In genomic region chr3:121660356-121661171, GRCh38 we compare ENCODE assay signal across 8 cellular contexts. TPM values are rescaled to one million over a fixed set of nuclear protein-coding genes. Genes with fewer than 3 reads are reported as not detected.
DNase-seq lines count a peak whose midpoint lies in the region; ATAC-seq, FAIRE-seq and TF ChIP-seq lines count a peak whose summit lies in the region.

Gene HCLS1 (minus strand): TSS chr3:121660903. CDS start chr3:121658347, 2,556 bp downstream.

- no peaks in the 10 kb centered on the region for H3K79me1 ChIP-seq in H1 (ENCODE audit: low read depth, low read length)

- TF ChIP-seq CTCF in H1 (IDR thresholded peaks at IDR 0.05; ENCODE audit: control extremely low read depth in 1 of 3, insufficient read depth in 1 of 3, low read depth in 1 of 3, low read length in 3 of 3) (no peak), pancreas (IDR thresholded peaks at IDR 0.05) (no peak), transverse colon (IDR thresholded peaks at IDR 0.05) (no peak), PC-9 (conservative IDR thresholded peaks at IDR 0.05) (no peak)

- BruUV-seq in PC-9 (replicated peaks; lab: Mats Ljungman, UMichigan), result no TSS peak

- H4K91ac ChIP-seq in H1 (replicated peaks; ENCODE audit: insufficient read length, low read length), result no peak within 1 kb of the TSS

- no peak within 1 kb of the TSS for H2AFZ ChIP-seq in H1 (ENCODE audit: low read length)
- H2AFZ ChIP-seq in PC-9, result no peak within 1 kb of the TSS

- CTCF ChIA-PET in H1 (lab: Charles Lee; ENCODE audit: partially characterized antibody), result interaction anchor here (0.6 to 2.1 kb wide), 2 partner anchors 10 to 114 kb away, joined by 3 to 8 read pairs; partner anchors contain the start of gene POLQ
- CTCF ChIA-PET in PC-9 (lab: Charles Lee), result no interaction called here

- H2BK12ac ChIP-seq in H1 (ENCODE audit: low read depth, low read length), result 0 out of 2 replicates have a peak within 1 kb of the TSS, but pooled peaks have one; percentile 40

- no peaks in the 10 kb centered on the region for H3K27me3 ChIP-seq in BLaER1
- no peaks in the 10 kb centered on the region for H3K27me3 ChIP-seq in H1 (replicated peaks in 1 of 4; ENCODE audit: control insufficient read depth in 3 of 4, extremely low read depth in 1 of 4, insufficient read depth in 3 of 4, low read length in 3 of 4)
- H3K27me3 ChIP-seq in pancreas, result no peaks in the 10 kb centered on the region
- H3K27me3 ChIP-seq in transverse colon, result no peaks in the 10 kb centered on the region
- H3K27me3 ChIP-seq in PC-9 (ENCODE audit: insufficient read depth, low read depth), result no peaks in the 10 kb centered on the region

- no peak for FAIRE-seq in H1 (lab: Jason Lieb, UNC)
- no peak for FAIRE-seq in pancreas (lab: Jason Lieb, UNC)

- H3K4me2 ChIP-seq in BLaER1 (peak within 1 kb of the TSS; percentile 94), H1 (ENCODE audit: insufficient read depth in 1 of 2, low read depth in 2 of 2, low read length in 2 of 2) (no peak within 1 kb of the TSS), PC-9 (no peak within 1 kb of the TSS)

- no peak within 1 kb of the TSS for H4K5ac ChIP-seq in H1 (ENCODE audit: insufficient read length, low read depth, low read length)

- H2BK20ac ChIP-seq in H1 (ENCODE audit: low read length), result no peak within 1 kb of the TSS

- no peaks in the 10 kb centered on the region for H3F3A ChIP-seq in PC-9 (ENCODE audit: insufficient read depth, low read depth)

- peak; percentile 88 for ATAC-seq in GM19463 (IDR thresholded peaks at IDR 0.05; ENCODE audit: unreplicated experiment)
- peak; percentile 75 for ATAC-seq in HG03575 (IDR thresholded peaks at IDR 0.05; ENCODE audit: extremely low read depth, insufficient number of reproducible peaks, low FRiP score, unreplicated experiment)
- ATAC-seq in pancreas, result peak in 3 of 4 donors; percentile 39 to 78 (median 77)

- no peak for TF ChIP-seq EP300 in H1 (IDR thresholded peaks at IDR 0.05; ENCODE audit: borderline replicate concordance in 1 of 2, low read depth in 2 of 2, low read length in 2 of 2)
- TF ChIP-seq EP300 in transverse colon (IDR thresholded peaks at IDR 0.05; ENCODE audit: low read depth), result no peak

- in situ Hi-C loops in transverse colon (cut with MboI; ENCODE audit: low pct_ligation_motif_present in 1 of 4, low pct_unique_long_range_greater_than_20kb in 1 of 4, low sequenced_read_pairs in 3 of 4), result no loop called here

- H3K79me2 ChIP-seq in H1 (ENCODE audit: control insufficient read depth in 1 of 2, insufficient read depth in 2 of 2, low read length in 2 of 2) (no peaks in the 10 kb centered on the region), PC-9 (ENCODE audit: low read depth) (no peaks in the 10 kb centered on the region)

- peak within 1 kb of the TSS; percentile 74 for H3K9ac ChIP-seq in BLaER1
- H3K9ac ChIP-seq in H1 (replicated peaks in 1 of 4; ENCODE audit: extremely low read depth in 1 of 4, low read depth in 3 of 4, low read length in 3 of 4), result no peak within 1 kb of the TSS

- H4K20me1 ChIP-seq in BLaER1 (no peaks in the 10 kb centered on the region), H1 (replicated peaks in 1 of 2; ENCODE audit: control insufficient read depth in 1 of 2, insufficient read depth in 2 of 2, low read length in 2 of 2) (no peaks in the 10 kb centered on the region), PC-9 (ENCODE audit: insufficient read depth) (no peaks in the 10 kb centered on the region)

- peak within 1 kb of the TSS; percentile 7; the same call in 1 of the 2 replicates for H4K8ac ChIP-seq in H1 (ENCODE audit: extremely low read depth, insufficient read depth, low read length)

- peak within 1 kb of the TSS; percentile 69 for H3K4me3 ChIP-seq in BLaER1
- H3K4me3 ChIP-seq in H1 (ENCODE audit: extremely low read depth in 1 of 4, insufficient read depth in 2 of 4, low read depth in 3 of 4, low read length in 4 of 4), result no peak within 1 kb of the TSS
- peak within 1 kb of the TSS in 1 of 4 donors; percentile 8 for H3K4me3 ChIP-seq in pancreas
- peak within 1 kb of the TSS in 3 of 4 donors; percentile 15 to 36 (median 17) for H3K4me3 ChIP-seq in transverse colon
- H3K4me3 ChIP-seq in PC-9, result no peak within 1 kb of the TSS

- POLR2A ChIA-PET in H1 (lab: Charles Lee; ENCODE audit: partially characterized antibody) (interaction anchor here (0.9 to 1.6 kb wide), 2 partner anchors 10 to 114 kb away, joined by 4 to 5 read pairs; partner anchors contain the start of gene POLQ), PC-9 (lab: Charles Lee; ENCODE audit: unreplicated experiment) (no interaction called here)

- H3K4me1 ChIP-seq in BLaER1, result peaks cover 32% of the 10 kb centered on the region
- H3K4me1 ChIP-seq in H1 (replicated peaks in 1 of 4; ENCODE audit: control insufficient read depth in 3 of 4, insufficient read depth in 4 of 4, low read length in 3 of 4), result peaks cover 0 to 10% (median 0%) of the 10 kb centered on the region in 4 experiments; a peak in 2 of 7 replicates
- H3K4me1 ChIP-seq in pancreas, result peaks cover 0 to 6% (median 0%) of the 10 kb centered on the region in 3 donors
- peaks cover 0 to 3% (median 0%) of the 10 kb centered on the region in 4 donors for H3K4me1 ChIP-seq in transverse colon
- no peaks in the 10 kb centered on the region for H3K4me1 ChIP-seq in PC-9 (replicated peaks; ENCODE audit: insufficient read depth)

- H3K9me2 ChIP-seq in PC-9 (ENCODE audit: insufficient read depth), result no peaks in the 10 kb centered on the region

- H3K9me3 ChIP-seq in BLaER1 (no peaks in the 10 kb centered on the region), H1 (ENCODE audit: insufficient read depth in 2 of 2, low read depth in 1 of 2, low read length in 1 of 2) (no peaks in the 10 kb centered on the region), pancreas (no peaks in the 10 kb centered on the region), transverse colon (no peaks in the 10 kb centered on the region), PC-9 (ENCODE audit: insufficient read depth, low read depth) (no peaks in the 10 kb centered on the region)

- no peak within 1 kb of the TSS for H2BK15ac ChIP-seq in H1 (ENCODE audit: low read length)

- WGBS in H1 (ENCODE audit: extremely low coverage in 1 of 2, insufficient coverage in 1 of 2, insufficient read length in 1 of 2, insufficient replicate concordance in 2 of 2, low coverage in 1 of 2, low lambda C conversion rate in 2 of 2, missing lambda C conversion rate in 1 of 2), 2 experiments, result 94% methylated on average over 9 of the region's 9 CpGs; no CpG with 5 or more reads in 1 of the 2 experiments
- WGBS in pancreas, 2 donors, result 86 to 94% methylated on average over 9 of the region's 9 CpGs
- 61% methylated on average over 9 of the region's 9 CpGs; no CpG with 5 or more reads in 1 of the 2 donors for WGBS in transverse colon (ENCODE audit: low coverage in 1 of 2), 2 donors

- no peak within 1 kb of the TSS for H2AK5ac ChIP-seq in H1 (ENCODE audit: low read depth, low read length)

- no peak for TF ChIP-seq POLR2A in H1 (IDR thresholded peaks at IDR 0.05; ENCODE audit: control extremely low read depth in 1 of 2, low read depth in 2 of 2, low read length in 2 of 2)
- TF ChIP-seq POLR2A in transverse colon (IDR thresholded peaks at IDR 0.05), result peak; percentile 75

- H2BK120ac ChIP-seq in H1 (replicated peaks; ENCODE audit: low read depth, low read length), result no peak within 1 kb of the TSS

- intact Hi-C loops in pancreas (cut with DNase I) (no loop called here), transverse colon (cut with DNase I; ENCODE audit: low total_unique reads) (no loop called here), PC-9 (cut with micrococcal nuclease; ENCODE audit: unreplicated experiment) (loop anchor here (5.0 kb wide), 1 partner anchor 697 kb away; no protein-coding TSS in a partner anchor)

- peak; percentile 62 to 69 for DNase-seq in activated CD4-positive, alpha-beta T cell treated with anti-CD3 and anti-CD28 coated beads, Interleukin-2, amount 50 U/mL, for 24 hours (ENCODE audit: low read depth in 1 of 2, low spot score in 1 of 2)
- DNase-seq in H1 (ENCODE audit: low read depth in 1 of 2, low spot score in 2 of 2) (no peak), pancreas (peak in 2 of 6 donors; percentile 48 to 59), transverse colon (peak; percentile 72), PC-9 (no peak)

- H3K23me2 ChIP-seq in H1 (ENCODE audit: low read depth, low read length), result no peaks in the 10 kb centered on the region

- no peak within 1 kb of the TSS for H3K14ac ChIP-seq in H1 (ENCODE audit: insufficient read length)

- 0 out of 2 replicates have a peak within 1 kb of the TSS, but pooled peaks have one; percentile 6 for H2BK5ac ChIP-seq in H1 (ENCODE audit: low read depth, low read length)

- no peak for TF ChIP-seq RAD21 in H1 (IDR thresholded peaks at IDR 0.05 in 1 of 2, conservative IDR thresholded peaks at IDR 0.05 in 1 of 2; ENCODE audit: low read depth in 2 of 2, low read length in 2 of 2)

- H3K18ac ChIP-seq in H1 (ENCODE audit: extremely low read depth, low read length), result no peak within 1 kb of the TSS

- no peak within 1 kb of the TSS for H3K4ac ChIP-seq in H1 (replicated peaks; ENCODE audit: insufficient read length, low read depth, low read length)

- no peak within 1 kb of the TSS for H3K56ac ChIP-seq in H1 (replicated peaks; ENCODE audit: insufficient read length, low read depth, low read length)

- H3K27ac ChIP-seq in BLaER1, result peak within 1 kb of the TSS; percentile 85
- no peak within 1 kb of the TSS for H3K27ac ChIP-seq in H1 (ENCODE audit: low read depth, low read length)
- H3K27ac ChIP-seq in pancreas, result peak within 1 kb of the TSS in 2 of 4 donors; percentile 55 to 64
- peak within 1 kb of the TSS; percentile 63 to 82 (median 74) for H3K27ac ChIP-seq in transverse colon
- H3K27ac ChIP-seq in PC-9, result no peak within 1 kb of the TSS

- H3K36me3 ChIP-seq in BLaER1 (peaks cover 64% of the 10 kb centered on the region), H1 (ENCODE audit: control insufficient read depth in 2 of 4, insufficient read depth in 4 of 4, low read length in 3 of 4) (peaks cover 0 to 11% (median 9%) of the 10 kb centered on the region in 4 experiments; a peak in 5 of 8 replicates), pancreas (peaks cover under 1 to 20% (median 5%) of the 10 kb centered on the region in 3 donors), transverse colon (peaks cover 0 to 25% (median 10%) of the 10 kb centered on the region in 4 donors), PC-9 (ENCODE audit: low read depth) (0 out of 2 replicates have a peak, but pooled peaks cover 2% of the 10 kb centered on the region)

- H3K23ac ChIP-seq in H1 (ENCODE audit: insufficient read length), result no peak within 1 kb of the TSS

RNA-seq across cellular contexts. Expression of gene HCLS1, which starts in this region (rescaled TPM):
- 0.86 and 1.3 TPM in 2 replicates for total RNA-seq in H1 (2021; fragmentation: NEBNext Ultra II Directional; extraction: Animal tissue kit (Norgen Biotek cat#: 25700))
- polyA plus RNA-seq in H1 (2011; rRNA removed), result 0.46 and 0.53 TPM in 2 replicates
- 0.87 TPM for polyA plus RNA-seq in H1 (2011; cell fraction: cytosol; rRNA removed)
- 0.70 TPM for polyA plus RNA-seq in H1 (2011; cell fraction: nucleus; rRNA removed)
- 0.70 to 1.0 TPM (median 0.92 TPM) in 4 replicates for polyA plus RNA-seq in H1 (2012, experiment 1 of 2)
- 0.16 TPM for polyA plus RNA-seq in H1 (2012, experiment 2 of 2)
- 1.3 TPM for polyA plus RNA-seq in H1 (2013, experiment 1 of 2)
- polyA plus RNA-seq in H1 (2013, experiment 2 of 2), result 1.2 TPM
- 0.44 and 0.56 TPM in 2 replicates for polyA minus RNA-seq in H1 (2011; rRNA and poly(A)+ RNA removed)
- polyA minus RNA-seq in H1 (2011; cell fraction: cytosol; rRNA and poly(A)+ RNA removed), result not detected
- 0.70 TPM for polyA minus RNA-seq in H1 (2011; cell fraction: nucleus; rRNA and poly(A)+ RNA removed)
- total RNA-seq in pancreas, result 10 to 100 TPM in 3 of 6 donors, 1 to 10 TPM in 3; 1.3 to 28.3 (median 9.1) TPM
- polyA plus RNA-seq in pancreas, result 1 to 10 TPM; 8.1 to 8.7 TPM
- 10 to 100 TPM in 3 of 4 donors, 1 to 10 TPM in 1; 5.0 to 50.3 (median 30.8) TPM for total RNA-seq in transverse colon
- total RNA-seq in PC-9 (2021), result 2.2 and 2.6 TPM in 2 replicates

Comparison
In these comparisons a context has a peak if more than half of its experiments do, and no peak if none do; other contexts are left out.
1. H3K27ac ChIP-seq: peak in BLaER1 (single experiment) and transverse colon (4 of 4); none in H1 (single experiment) and PC-9 (single experiment).
2. H3K4me3 ChIP-seq: peak in BLaER1 (single experiment) and transverse colon (3 of 4); none in H1 (0 of 4) and PC-9 (single experiment).
3. DNase-seq: peak in activated CD4-positive, alpha-beta T cell treated with anti-CD3 and anti-CD28 coated beads, Interleukin-2, amount 50 U/mL, for 24 hours (2 of 2) and transverse colon (single experiment); none in H1 (0 of 2) and PC-9 (0 of 2).
4. Peak in every context shown above with its lines, with median percentiles within 50 percentile points of each other: ATAC-seq.